Comparison of ENCODE assay signal across 26 cellular contexts in genomic region chr14:71240866-71241520, GRCh38.
A peak's percentile ranks its signal among the peaks of the same experiment; 100 is the strongest.
DNase-seq lines count a peak whose midpoint lies in the region; ATAC-seq, FAIRE-seq and TF ChIP-seq lines count a peak whose summit lies in the region.
"Had no signal": no experiment of that assay in that cellular context is flagged by ENCODE, and none has a peak within 500 bp of the region (broad histone marks: within the 10 kb centered on the region; RNA-seq: fewer than 3 reads in every experiment).

No MANE protein-coding gene starts in this region.

- H3K4me1 Mint-ChIP-seq in T-helper 2 cell treated with Interferon-gamma antibody and Interleukin-4, amounts not matched to agents 5 μg/mL and 100 μg/mL, for 36 hours (ENCODE audit: low read depth) = peaks cover 26% of the 10 kb centered on the region
- peaks cover 21% of the 10 kb centered on the region for H3K4me1 Mint-ChIP-seq in endodermal cell
- peaks cover 7% of the 10 kb centered on the region for H3K4me1 Mint-ChIP-seq in neural progenitor cell

- no peak overlapping the region for H3K4me3 Mint-ChIP-seq in T-helper 2 cell treated with Interferon-gamma antibody and Interleukin-4, amounts not matched to agents 5 μg/mL and 100 μg/mL, for 36 hours
- H3K4me3 Mint-ChIP-seq in endodermal cell (no peak overlapping the region), neural progenitor cell (no peak overlapping the region)
- H3K4me3 Mint-ChIP-seq: CD8-positive, alpha-beta memory T cell had no signal

- H3K4me3 ChIP-seq in endodermal cell (ENCODE audit: low read length) = no peak overlapping the region
- no peak overlapping the region for H3K4me3 ChIP-seq in neural progenitor cell
- H3K4me3 ChIP-seq in left lung = no peak overlapping the region

- no peak for TF ChIP-seq CTCF in endodermal cell (conservative IDR thresholded peaks at IDR 0.05)
- TF ChIP-seq CTCF in neural progenitor cell (IDR thresholded peaks at IDR 0.05) = no peak
- TF ChIP-seq CTCF in left lung (IDR thresholded peaks at IDR 0.05) = no peak

- H3K9me3 ChIP-seq in endodermal cell (ENCODE audit: control insufficient read depth, low read length) = no peaks in the 10 kb centered on the region
- H3K9me3 ChIP-seq in neural progenitor cell (ENCODE audit: low read depth) = no peaks in the 10 kb centered on the region
- no peaks in the 10 kb centered on the region for H3K9me3 ChIP-seq in left lung
- H3K9me3 ChIP-seq: SK-N-SH had no signal

- no peak for ATAC-seq in HG03342 (IDR thresholded peaks at IDR 0.05; ENCODE audit: unreplicated experiment)
- ATAC-seq in left lung = no peak

- peak overlapping the region; percentile 9 for H3K27ac Mint-ChIP-seq in T-helper 2 cell treated with Interferon-gamma antibody and Interleukin-4, amounts not matched to agents 5 μg/mL and 100 μg/mL, for 36 hours
- H3K27ac Mint-ChIP-seq in endodermal cell (no peak overlapping the region), neural progenitor cell (peak overlapping the region; percentile 25)

- TF ChIP-seq POLR2A in GM12892 (IDR thresholded peaks at IDR 0.05; ENCODE audit: low read depth, low read length) = no peak

- intact Hi-C loops in left lung (cut with DNase I) = no loop called here

- H3K9me3 Mint-ChIP-seq in T-helper 2 cell treated with Interferon-gamma antibody and Interleukin-4, amounts not matched to agents 5 μg/mL and 100 μg/mL, for 36 hours = peaks cover 12% of the 10 kb centered on the region
- H3K9me3 Mint-ChIP-seq in endodermal cell (no peaks in the 10 kb centered on the region), neural progenitor cell (no peaks in the 10 kb centered on the region)

- H4K20me1 ChIP-seq in neural progenitor cell (ENCODE audit: low read depth) = no peaks in the 10 kb centered on the region

- peaks cover 3% of the 10 kb centered on the region for H3K27me3 Mint-ChIP-seq in T-helper 2 cell treated with Interferon-gamma antibody and Interleukin-4, amounts not matched to agents 5 μg/mL and 100 μg/mL, for 36 hours (ENCODE audit: low read depth)
- no peaks in the 10 kb centered on the region for H3K27me3 Mint-ChIP-seq in endodermal cell (ENCODE audit: insufficient read depth)
- H3K27me3 Mint-ChIP-seq in neural progenitor cell (ENCODE audit: insufficient read depth, low read depth) = peaks cover 3% of the 10 kb centered on the region

- H3K79me2 ChIP-seq in neural progenitor cell (ENCODE audit: low read depth) = no peaks in the 10 kb centered on the region

- no peak for FAIRE-seq in GM12892 (lab: Jason Lieb, UNC)
- FAIRE-seq: GM19239, H54 had no signal

- H3K4me2 ChIP-seq in neural progenitor cell = no peak overlapping the region
- H3K4me2 ChIP-seq: SK-N-SH had no signal

- no peak overlapping the region for H2AFZ ChIP-seq in neural progenitor cell (replicated peaks)

- H3K36me3 Mint-ChIP-seq in T-helper 2 cell treated with Interferon-gamma antibody and Interleukin-4, amounts not matched to agents 5 μg/mL and 100 μg/mL, for 36 hours (ENCODE audit: low read depth) = peaks cover 5% of the 10 kb centered on the region
- no peaks in the 10 kb centered on the region for H3K36me3 Mint-ChIP-seq in endodermal cell (ENCODE audit: low read depth)
- H3K36me3 Mint-ChIP-seq in neural progenitor cell = no peaks in the 10 kb centered on the region

- H3K36me3 ChIP-seq in endodermal cell (ENCODE audit: control insufficient read depth, insufficient read depth, low read length) (no peaks in the 10 kb centered on the region), neural progenitor cell (no peaks in the 10 kb centered on the region), left lung (no peaks in the 10 kb centered on the region)

- H3K27me3 ChIP-seq in endodermal cell (ENCODE audit: control insufficient read depth, insufficient read depth, low read length, poor library complexity, severe bottlenecking) (no peaks in the 10 kb centered on the region), neural progenitor cell (no peaks in the 10 kb centered on the region), left lung (no peaks in the 10 kb centered on the region)

- H3K4me1 ChIP-seq in endodermal cell (ENCODE audit: control insufficient read depth, insufficient read depth, low read length) (peaks cover 10% of the 10 kb centered on the region), neural progenitor cell (peaks cover 11% of the 10 kb centered on the region), left lung (peaks cover 0 to 7% of the 10 kb centered on the region in 2 donors)

- H3F3A ChIP-seq in neural progenitor cell (ENCODE audit: low read depth) = peaks cover 9% of the 10 kb centered on the region

- H3K27ac ChIP-seq in endodermal cell (ENCODE audit: low read depth, low read length) (no peak overlapping the region), neural progenitor cell (no peak overlapping the region), left lung (no peak overlapping the region)
- H3K27ac ChIP-seq: HL-60, RWPE1 had no signal

- DNase-seq in T-helper 2 cell treated with Interferon-gamma antibody and Interleukin-4, amounts not matched to agents 5 μg/mL and 100 μg/mL, for 36 hours (ENCODE audit: low spot score) = no peak
- no peak for DNase-seq in T-helper 2 cell
- peak; percentile 53 for DNase-seq in endodermal cell
- no peak for DNase-seq in neural progenitor cell (ENCODE audit: low spot score)
- DNase-seq in GM12892 (ENCODE audit: insufficient read length) = no peak
- DNase-seq in left lung = no peak
- DNase-seq: 8988T; AML-193; C1 segment of cervical spinal cord; CD8-positive, alpha-beta memory T cell; DMS53; GDM1; KG1; NCI-H1092; NCI-H1436; NCI-H2029; NCI-H226; NCI-H510A treated with DMSO at 0.1 percent for 48 hours; NCI-H748 treated with DMSO at 0.1 percent for 48 hours; SIG-M5; SK-N-SH had no signal

- H3K9ac ChIP-seq in endodermal cell (ENCODE audit: extremely low read depth, low read length, poor library complexity, severe bottlenecking) (no peak overlapping the region), neural progenitor cell (no peak overlapping the region)
- H3K9ac ChIP-seq: SK-N-SH had no signal
